In genomic region chrX:9906919-9907318, GRCh38 we compare ENCODE assay signal across 20 cellular contexts.
DNase-seq lines count a peak whose midpoint lies in the region; ATAC-seq and TF ChIP-seq lines count a peak whose summit lies in the region.
"Had no signal": no experiment of that assay in that cellular context is flagged by ENCODE, and none has a peak within 500 bp of the region (broad histone marks: within the 10 kb centered on the region; RNA-seq: fewer than 3 reads in every experiment).

No MANE protein-coding gene starts in this region.

- intact Hi-C loops in esophagus squamous epithelium (cut with DNase I): no loop called here

- no peaks in the 10 kb centered on the region for H3K36me3 ChIP-seq in esophagus squamous epithelium
- H3K36me3 ChIP-seq in trophoblast cell (ENCODE audit: control insufficient read depth in 1 of 2, insufficient read depth in 2 of 2, low read length in 2 of 2): peaks cover 2 to 7% of the 10 kb centered on the region in 2 experiments
- no peaks in the 10 kb centered on the region for H3K36me3 ChIP-seq in upper lobe of left lung
- H3K36me3 ChIP-seq: ascending aorta, SJSA1 had no signal

- peaks cover 18 to 46% of the 10 kb centered on the region in 2 experiments for H3K9me3 Mint-ChIP-seq in H9
- H3K9me3 Mint-ChIP-seq: activated naive CD4-positive, alpha-beta T cell treated with anti-CD3 and anti-CD28 coated beads, Interleukin-2, amount 50 U/mL, for 24 hours; neural crest cell had no signal

- no peaks in the 10 kb centered on the region for H3K23me2 ChIP-seq in H9 (ENCODE audit: insufficient read length, low read depth, low read length, poor library complexity, severe bottlenecking)

- H3K4ac ChIP-seq in H9 (ENCODE audit: low read depth, low read length): no peak overlapping the region
- no peak overlapping the region for H3K4ac ChIP-seq in trophoblast cell (ENCODE audit: low read depth, low read length)

- no peak overlapping the region for H3K23ac ChIP-seq in H9 (ENCODE audit: insufficient read length, low read depth, low read length)
- no peak overlapping the region for H3K23ac ChIP-seq in trophoblast cell (ENCODE audit: low read length)

- H4K20me1 ChIP-seq in H9 (ENCODE audit: control insufficient read depth, insufficient read depth, insufficient read length): no peaks in the 10 kb centered on the region

- H2BK15ac ChIP-seq in H9 (ENCODE audit: low read depth, low read length): no peak overlapping the region

- peaks cover 14 to 20% (median 16%) of the 10 kb centered on the region in 3 experiments for H3K36me3 Mint-ChIP-seq in H9 (ENCODE audit: insufficient read depth in 1 of 3, low read depth in 3 of 3)
- H3K36me3 Mint-ChIP-seq: activated naive CD4-positive, alpha-beta T cell treated with anti-CD3 and anti-CD28 coated beads, Interleukin-2, amount 50 U/mL, for 24 hours; CD4-positive, alpha-beta memory T cell had no signal

- H4K8ac ChIP-seq in H9 (replicated peaks; ENCODE audit: insufficient read length, low read depth, low read length) (no peak overlapping the region), trophoblast cell (ENCODE audit: low read depth, low read length) (no peak overlapping the region)

- H3K27me3 ChIP-seq in H9 (ENCODE audit: insufficient read depth, low read length): no peaks in the 10 kb centered on the region
- H3K27me3 ChIP-seq in esophagus squamous epithelium: no peaks in the 10 kb centered on the region
- no peaks in the 10 kb centered on the region for H3K27me3 ChIP-seq in trophoblast cell (ENCODE audit: insufficient read depth, low read length)
- H3K27me3 ChIP-seq in upper lobe of left lung: no peaks in the 10 kb centered on the region
- H3K27me3 ChIP-seq: ascending aorta, SJSA1 had no signal

- H2AK5ac ChIP-seq in H9 (ENCODE audit: insufficient read length, low read length) (no peak overlapping the region), trophoblast cell (ENCODE audit: low read length) (no peak overlapping the region)

- H3K56ac ChIP-seq in H9 (ENCODE audit: insufficient read length, low read depth, low read length): no peak overlapping the region

- ATAC-seq in upper lobe of left lung (ENCODE audit: low FRiP score in 2 of 2) (no peak), GM19395 (IDR thresholded peaks at IDR 0.05; ENCODE audit: unreplicated experiment) (no peak)
- ATAC-seq: activated CD8-positive, alpha-beta T cell treated with anti-CD3 and anti-CD28 coated beads, Interleukin-2, amount 10 ng/mL, durations not matched to agents 7 days and 5 days; left cardiac atrium had no signal

- H3K79me1 ChIP-seq in H9 (ENCODE audit: insufficient read depth, low read depth, low read length, poor library complexity, severe bottlenecking): no peaks in the 10 kb centered on the region
- H3K79me1 ChIP-seq in trophoblast cell (ENCODE audit: low read length): peaks cover 1% of the 10 kb centered on the region

- H2AFZ ChIP-seq in H9 (ENCODE audit: low read length) (no peak overlapping the region), trophoblast cell (ENCODE audit: insufficient read depth, low read length, poor library complexity) (no peak overlapping the region)

- no peak overlapping the region for H3T11ph ChIP-seq in H9 (ENCODE audit: low read length)

- peaks cover 2 to 17% of the 10 kb centered on the region in 2 experiments; a peak in 2 of 4 replicates for H3K4me1 Mint-ChIP-seq in H9
- H3K4me1 Mint-ChIP-seq: activated naive CD4-positive, alpha-beta T cell treated with anti-CD3 and anti-CD28 coated beads, Interleukin-2, amount 50 U/mL, for 24 hours; CD4-positive, alpha-beta memory T cell had no signal

- peaks cover 1% of the 10 kb centered on the region; the same call in 1 of the 2 replicates for H3K27me3 Mint-ChIP-seq in H9 (ENCODE audit: low read depth)
- H3K27me3 Mint-ChIP-seq: activated naive CD4-positive, alpha-beta T cell treated with anti-CD3 and anti-CD28 coated beads, Interleukin-2, amount 50 U/mL, for 24 hours had no signal

- no peak overlapping the region for H2BK12ac ChIP-seq in H9 (ENCODE audit: insufficient read length, low read depth, low read length)
- no peak overlapping the region for H2BK12ac ChIP-seq in trophoblast cell (ENCODE audit: low read length)

- 0 out of 2 replicates have a peak, but pooled peaks cover 2% of the 10 kb centered on the region for H3K79me2 ChIP-seq in H9 (ENCODE audit: insufficient read depth, low read length)
- peaks cover 2% of the 10 kb centered on the region for H3K79me2 ChIP-seq in trophoblast cell (ENCODE audit: control insufficient read depth, insufficient read depth, low read length, poor library complexity)

- H3K18ac ChIP-seq in H9 (ENCODE audit: insufficient read length, low read depth, low read length) (no peak overlapping the region), trophoblast cell (ENCODE audit: low read length) (no peak overlapping the region)

- H4K12ac ChIP-seq in trophoblast cell (ENCODE audit: low read depth, low read length): no peak overlapping the region

- H2BK20ac ChIP-seq in H9 (ENCODE audit: low read depth, low read length, poor library complexity, severe bottlenecking): no peak overlapping the region

- no peak overlapping the region for H3K4me3 ChIP-seq in esophagus squamous epithelium
- H3K4me3 ChIP-seq in trophoblast cell (ENCODE audit: low read depth, low read length): no peak overlapping the region
- no peak overlapping the region for H3K4me3 ChIP-seq in upper lobe of left lung
- H3K4me3 ChIP-seq: ascending aorta, SJSA1 had no signal

- DNase-seq in H9: peak; percentile 77
- DNase-seq in esophagus squamous epithelium (lab: John Stamatoyannopoulos, UW): no peak
- DNase-seq in trophoblast cell: peak; percentile 13 to 40
- DNase-seq in DMS 273 treated with DMSO at 0.1 percent for 48 hours (lab: John Stamatoyannopoulos, UW): no peak
- DNase-seq in kidney glomerular epithelial cell (lab: John Stamatoyannopoulos, UW): no peak
- DNase-seq in upper lobe of left lung: no peak
- DNase-seq: activated CD8-positive, alpha-beta T cell treated with anti-CD3 and anti-CD28 coated beads, Interleukin-2, amount 10 ng/mL, durations not matched to agents 7 days and 5 days; activated T-cell treated with anti-CD3 and anti-CD28 coated beads, Interleukin-2, amount 50 U/mL, for 48 hours; CD4-positive, alpha-beta memory T cell; DMS79; hypothalamus; left cardiac atrium; NCI-H1436; stimulated activated CD4-positive, alpha-beta T cell treated with anti-CD3 and anti-CD28 coated beads, Interleukin-12 subunit alpha, Interleukin-12 subunit beta, amount 100 ng/mL, for 4 hours had no signal

- H3K14ac ChIP-seq in H9 (ENCODE audit: insufficient read depth, low read length): no peak overlapping the region
- no peak overlapping the region for H3K14ac ChIP-seq in trophoblast cell (ENCODE audit: low read length)

- no peak overlapping the region for H3K9ac ChIP-seq in H9 (ENCODE audit: extremely low read depth, insufficient read length, low read length)
- H3K9ac ChIP-seq in trophoblast cell (ENCODE audit: low read length): no peak overlapping the region

- H2BK5ac ChIP-seq in H9 (ENCODE audit: insufficient read length, low read length) (no peak overlapping the region), trophoblast cell (ENCODE audit: low read depth, low read length, poor library complexity) (no peak overlapping the region)

- no peak overlapping the region for H4K91ac ChIP-seq in H9 (ENCODE audit: insufficient read length, low read depth, low read length)
- no peak overlapping the region for H4K91ac ChIP-seq in trophoblast cell (ENCODE audit: low read depth, low read length)

- TF ChIP-seq POLR2A in esophagus squamous epithelium (IDR thresholded peaks at IDR 0.05) (no peak), upper lobe of left lung (IDR thresholded peaks at IDR 0.05) (no peak)

- H3K27ac Mint-ChIP-seq in H9: 0 out of 7 replicates have a peak overlapping the region, but pooled peaks of 1 of the 3 experiments have one; percentile 15
- H3K27ac Mint-ChIP-seq: activated CD8-positive, alpha-beta T cell treated with anti-CD3 and anti-CD28 coated beads, Interleukin-2, amount 10 ng/mL, durations not matched to agents 7 days and 5 days; activated naive CD4-positive, alpha-beta T cell treated with anti-CD3 and anti-CD28 coated beads, Interleukin-2, amount 50 U/mL, for 24 hours; CD4-positive, alpha-beta memory T cell had no signal

- no peak overlapping the region for H2BK120ac ChIP-seq in H9 (ENCODE audit: low read depth, low read length, poor library complexity, severe bottlenecking)
- H2BK120ac ChIP-seq in trophoblast cell (ENCODE audit: insufficient read depth, low read length, poor library complexity): no peak overlapping the region

- no peak overlapping the region for H4K5ac ChIP-seq in H9 (ENCODE audit: insufficient read length, low read depth, low read length)

- H3K4me3 Mint-ChIP-seq in H9: no peak overlapping the region
- H3K4me3 Mint-ChIP-seq: activated CD8-positive, alpha-beta T cell treated with anti-CD3 and anti-CD28 coated beads, Interleukin-2, amount 10 ng/mL, durations not matched to agents 7 days and 5 days; activated naive CD4-positive, alpha-beta T cell treated with anti-CD3 and anti-CD28 coated beads, Interleukin-2, amount 50 U/mL, for 24 hours; CD4-positive, alpha-beta memory T cell; neural crest cell had no signal

- H3K4me1 ChIP-seq in H9 (ENCODE audit: insufficient read depth, low read length): peaks cover 5% of the 10 kb centered on the region; the same call in 1 of the 2 replicates
- peaks cover 0 to 36% (median 4%) of the 10 kb centered on the region in 3 donors for H3K4me1 ChIP-seq in esophagus squamous epithelium
- H3K4me1 ChIP-seq in trophoblast cell (ENCODE audit: control insufficient read depth in 1 of 2, insufficient read depth in 2 of 2, low read length in 2 of 2): peaks cover 4 to 11% of the 10 kb centered on the region in 2 experiments
- no peaks in the 10 kb centered on the region for H3K4me1 ChIP-seq in upper lobe of left lung
- H3K4me1 ChIP-seq: ascending aorta had no signal

- TF ChIP-seq CTCF in H9 (conservative IDR thresholded peaks at IDR 0.05) (peak; percentile 24; the same call in 1 of the 3 replicates), VCaP (conservative IDR thresholded peaks at IDR 0.05) (no peak), esophagus squamous epithelium (IDR thresholded peaks at IDR 0.05) (no peak), upper lobe of left lung (IDR thresholded peaks at IDR 0.05) (no peak)

- no CpG with 5 or more reads among the region's 10 CpGs for WGBS in H9 (ENCODE audit: extremely low coverage, insufficient read length, low lambda C conversion rate)
- 73 to 81% methylated on average over 5 to 9 of the region's 10 CpGs for WGBS in esophagus squamous epithelium, 2 donors
- WGBS in trophoblast cell (ENCODE audit: extremely low coverage, insufficient coverage, insufficient read length): no CpG with 5 or more reads among the region's 10 CpGs
- 70 to 84% methylated on average over 6 to 10 of the region's 10 CpGs for WGBS in upper lobe of left lung, 2 donors

- no peaks in the 10 kb centered on the region for H3K9me3 ChIP-seq in H9 (ENCODE audit: control insufficient read depth, low read depth, low read length)
- H3K9me3 ChIP-seq in esophagus squamous epithelium: no peaks in the 10 kb centered on the region
- H3K9me3 ChIP-seq in trophoblast cell (ENCODE audit: insufficient read depth, low read depth, low read length): no peaks in the 10 kb centered on the region
- H3K9me3 ChIP-seq in upper lobe of left lung: no peaks in the 10 kb centered on the region
- H3K9me3 ChIP-seq: ascending aorta, SJSA1 had no signal

- H3K4me2 ChIP-seq in H9 (ENCODE audit: insufficient read depth, insufficient read length, low read length) (no peak overlapping the region), trophoblast cell (ENCODE audit: low read length) (no peak overlapping the region)

- TF ChIP-seq EP300 in upper lobe of left lung (IDR thresholded peaks at IDR 0.05): no peak

- H3K27ac ChIP-seq in H9 (ENCODE audit: insufficient read length, low read depth, low read length): peak overlapping the region; percentile 21
- H3K27ac ChIP-seq in VCaP: peak overlapping the region; percentile 59
- H3K27ac ChIP-seq in esophagus squamous epithelium: peak overlapping the region; percentile 36 to 83 (median 70)
- H3K27ac ChIP-seq in trophoblast cell (ENCODE audit: low read depth, low read length): peak overlapping the region; percentile 17
- H3K27ac ChIP-seq in upper lobe of left lung: no peak overlapping the region
- H3K27ac ChIP-seq: ascending aorta, SJSA1 had no signal

Comparison
In these comparisons a context has a peak if more than half of its experiments do, and no peak if none do; other contexts are left out.
1. DNase-seq: peak in H9 (single experiment) and trophoblast cell (2 of 2); none in esophagus squamous epithelium (single experiment), DMS 273 treated with DMSO at 0.1 percent for 48 hours (single experiment), kidney glomerular epithelial cell (single experiment) and upper lobe of left lung (0 of 2).
2. H3K27ac ChIP-seq: peak in H9 (single experiment), VCaP (single experiment), esophagus squamous epithelium (4 of 4) and trophoblast cell (single experiment); none in upper lobe of left lung (0 of 4).